In the genomic region with DNA sequence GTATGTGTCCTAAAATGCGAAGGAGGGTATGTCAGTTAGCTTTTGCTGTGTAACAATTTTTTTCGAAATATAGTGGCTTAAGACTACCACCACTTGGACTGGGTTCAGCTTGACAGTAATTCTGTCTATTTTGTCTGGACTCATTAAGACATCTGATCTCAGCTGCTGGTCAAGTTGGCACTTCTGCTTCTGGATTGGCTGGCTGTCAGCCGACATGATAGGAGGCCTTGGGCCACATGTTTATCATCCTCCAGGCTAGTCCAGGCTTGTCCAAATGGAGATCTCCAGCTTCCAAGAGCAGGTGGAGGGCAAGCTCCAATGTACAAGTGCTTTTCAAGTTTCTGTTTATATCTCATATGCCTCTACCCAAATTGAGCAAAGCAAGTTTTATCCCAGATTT, we compare ENCODE assay signal across 13 cellular contexts.
DNase-seq lines count a peak whose midpoint lies in the region; ATAC-seq and TF ChIP-seq lines count a peak whose summit lies in the region.
"Had no signal": no experiment of that assay in that cellular context is flagged by ENCODE, and none has a peak within 500 bp of the region (broad histone marks: within the 10 kb centered on the region; RNA-seq: fewer than 3 reads in every experiment).

No MANE protein-coding gene starts in this region.

- ATAC-seq in mucosa of descending colon: no peak

- peaks cover 2% of the 10 kb centered on the region; the same call in 1 of the 2 replicates for H3K36me3 ChIP-seq in MG63
- no peaks in the 10 kb centered on the region for H3K36me3 ChIP-seq in mucosa of descending colon (ENCODE audit: low read depth)

- H3K4me3 ChIP-seq in MG63: no peak overlapping the region
- H3K4me3 ChIP-seq in fibroblast of the aortic adventitia (ENCODE audit: low read depth, low read length): no peak overlapping the region
- no peak overlapping the region for H3K4me3 ChIP-seq in mucosa of descending colon

- intact Hi-C loops in mucosa of descending colon (cut with DNase I, micrococcal nuclease): no loop called here

- no peaks in the 10 kb centered on the region for H3K27me3 ChIP-seq in MG63

- DNase-seq in DMS 273 (lab: John Stamatoyannopoulos, UW; ENCODE audit: unreplicated experiment): peak; percentile 28
- no peak for DNase-seq in DMS 273 treated with DMSO at 0.1 percent for 48 hours (lab: John Stamatoyannopoulos, UW)
- peak; percentile 12 for DNase-seq in MG63
- peak; percentile 52 for DNase-seq in NCI-H510A treated with DMSO at 0.1 percent for 48 hours (lab: John Stamatoyannopoulos, UW)
- DNase-seq in fibroblast of the aortic adventitia (ENCODE audit: low read depth): peak; percentile 20
- DNase-seq in activated CD4-positive, alpha-beta T cell treated with anti-CD3 and anti-CD28 coated beads, Interleukin-2, amount 50 U/mL, for 48 hours: no peak
- no peak for DNase-seq in mucosa of descending colon
- no peak for DNase-seq in NCI-H2171 treated with DMSO at 0.1 percent for 48 hours (lab: John Stamatoyannopoulos, UW)
- DNase-seq: AML-193, EL, NCI-H1048, NCI-H1694 treated with DMSO at 0.1 percent for 48 hours, SK-N-SH had no signal

- H3K4me1 ChIP-seq in mucosa of descending colon (ENCODE audit: low read depth): no peaks in the 10 kb centered on the region

- peaks cover 6% of the 10 kb centered on the region for H3K9me3 ChIP-seq in MG63
- peaks cover 2% of the 10 kb centered on the region for H3K9me3 ChIP-seq in mucosa of descending colon
- H3K9me3 ChIP-seq: SK-N-SH had no signal

- TF ChIP-seq CTCF in fibroblast of the aortic adventitia (IDR thresholded peaks at IDR 0.05; ENCODE audit: insufficient read depth, low read length) (no peak), mucosa of descending colon (IDR thresholded peaks at IDR 0.05) (no peak)

Comparison
In these comparisons a context has a peak if more than half of its experiments do, and no peak if none do; other contexts are left out.
1. DNase-seq: peak in DMS 273 (single experiment), MG63 (single experiment), NCI-H510A treated with DMSO at 0.1 percent for 48 hours (single experiment) and fibroblast of the aortic adventitia (single experiment); none in DMS 273 treated with DMSO at 0.1 percent for 48 hours (single experiment), activated CD4-positive, alpha-beta T cell treated with anti-CD3 and anti-CD28 coated beads, Interleukin-2, amount 50 U/mL, for 48 hours (0 of 2), mucosa of descending colon (0 of 3) and NCI-H2171 treated with DMSO at 0.1 percent for 48 hours (single experiment).